17 cellular contexts compared by ENCODE assay signal in genomic region chr1:247090455-247090854, GRCh38. TPM values are rescaled to one million over a fixed set of nuclear protein-coding genes. Genes with fewer than 3 reads are reported as not detected.
DNase-seq lines count a peak whose midpoint lies in the region; ATAC-seq, FAIRE-seq and TF ChIP-seq lines count a peak whose summit lies in the region.
"Had no signal": no experiment of that assay in that cellular context is flagged by ENCODE, and none has a peak within 500 bp of the region (broad histone marks: within the 10 kb centered on the region; RNA-seq: fewer than 3 reads in every experiment).

No MANE protein-coding gene starts in this region.

- TF ChIP-seq POLR2A in HepG2 (IDR thresholded peaks at IDR 0.05; ENCODE audit: insufficient read depth in 1 of 2, low read depth in 2 of 2, low read length in 2 of 2) = no peak

- H3K9ac ChIP-seq in DND-41 (ENCODE audit: low read depth, low read length) = no peak overlapping the region
- peak overlapping the region; percentile 32 for H3K9ac ChIP-seq in NT2/D1 (ENCODE audit: insufficient read length, low read depth)
- H3K9ac ChIP-seq in HepG2 (ENCODE audit: insufficient read depth, low read depth, low read length) = no peak overlapping the region
- H3K9ac ChIP-seq: BLaER1 treated with 17β-estradiol and CSF1 and Interleukin-3, amounts not matched to agents 10 nM and 100 nM; GM23248 had no signal

- no peaks in the 10 kb centered on the region for H3K4me1 ChIP-seq in DND-41 (ENCODE audit: insufficient read depth, low read length)
- peaks cover 21% of the 10 kb centered on the region for H3K4me1 ChIP-seq in NT2/D1 (ENCODE audit: insufficient read depth, insufficient read length)
- peaks cover 54% of the 10 kb centered on the region for H3K4me1 ChIP-seq in HepG2 (ENCODE audit: insufficient read depth, low read length)
- H3K4me1 ChIP-seq: BLaER1 treated with 17β-estradiol and CSF1 and Interleukin-3, amounts not matched to agents 10 nM and 100 nM had no signal

- no TSS peak for BruUV-seq in HepG2 (replicated peaks; lab: Mats Ljungman, UMichigan)

- 50% methylated on average over 4 of the region's 14 CpGs for WGBS in HepG2 (ENCODE audit: low lambda C conversion rate)

- no peaks in the 10 kb centered on the region for H3K9me3 Mint-ChIP-seq in stimulated activated effector memory CD8-positive, alpha-beta T cell treated with anti-CD3 and anti-CD28 coated beads, Interleukin-12 subunit alpha, Interleukin-12 subunit beta, amount 100 ng/mL, for 72 hours
- H3K9me3 Mint-ChIP-seq: CD4-positive, alpha-beta T cell had no signal

- no peak overlapping the region for H3K27ac Mint-ChIP-seq in stimulated activated effector memory CD8-positive, alpha-beta T cell treated with anti-CD3 and anti-CD28 coated beads, Interleukin-12 subunit alpha, Interleukin-12 subunit beta, amount 100 ng/mL, for 72 hours
- H3K27ac Mint-ChIP-seq: CD4-positive, alpha-beta T cell; IgD-negative memory B cell had no signal

- H4K20me1 ChIP-seq in DND-41 (ENCODE audit: insufficient read depth, low read length) = no peaks in the 10 kb centered on the region
- no peaks in the 10 kb centered on the region for H4K20me1 ChIP-seq in HepG2 (ENCODE audit: insufficient read depth, low read length)
- H4K20me1 ChIP-seq: BLaER1 treated with 17β-estradiol and CSF1 and Interleukin-3, amounts not matched to agents 10 nM and 100 nM had no signal

- no peak for TF ChIP-seq EP300 in HepG2 (IDR thresholded peaks at IDR 0.05; ENCODE audit: low read depth in 2 of 2, low read length in 2 of 2)
- TF ChIP-seq EP300 in HepG2 (CRISPR knock-in tag; IDR thresholded peaks at IDR 0.05; ENCODE audit: borderline replicate concordance) = no peak

- TF ChIP-seq RAD21 in HepG2 (CRISPR knock-in tag; IDR thresholded peaks at IDR 0.05) = no peak

- no peak overlapping the region for H3K4me3 Mint-ChIP-seq in stimulated activated effector memory CD8-positive, alpha-beta T cell treated with anti-CD3 and anti-CD28 coated beads, Interleukin-12 subunit alpha, Interleukin-12 subunit beta, amount 100 ng/mL, for 72 hours
- H3K4me3 Mint-ChIP-seq: CD4-positive, alpha-beta T cell; IgD-negative memory B cell had no signal

- H3K4me3 ChIP-seq in DND-41 (ENCODE audit: low read depth in 1 of 2, low read length in 2 of 2) (no peak overlapping the region), NT2/D1 (ENCODE audit: insufficient read length, low read depth) (no peak overlapping the region), HepG2 (replicated peaks in 1 of 3; ENCODE audit: insufficient read depth in 1 of 3, low read depth in 2 of 3, low read length in 3 of 3) (peak overlapping the region in 2 of 3 experiments; percentile 4 to 28; a peak in 1 of 6 replicates)
- H3K4me3 ChIP-seq: BLaER1 treated with 17β-estradiol and CSF1 and Interleukin-3, amounts not matched to agents 10 nM and 100 nM; GM12878; GM23248 had no signal

- DNase-seq in DND-41 (no peak), NT2/D1 (ENCODE audit: low read depth, low spot score) (no peak), HepG2 (ENCODE audit: low spot score) (no peak)
- DNase-seq in stimulated activated effector memory CD8-positive, alpha-beta T cell treated with anti-CD3 and anti-CD28 coated beads, Interleukin-12 subunit alpha, Interleukin-12 subunit beta, amount 100 ng/mL, for 72 hours (ENCODE audit: low spot score in 2 of 2) = no peak
- no peak for DNase-seq in activated CD4-positive, alpha-beta T cell treated with anti-CD3 and anti-CD28 coated beads, Interleukin-2, amount 50 U/mL, for 1 hour
- DNase-seq: ACHN; Calu3; CD4-positive, alpha-beta T cell; DMS 273 treated with DMSO at 0.1 percent for 48 hours; GM23248; H7 had no signal

- H3K27ac ChIP-seq in DND-41 (ENCODE audit: low read length) (no peak overlapping the region), HepG2 (ENCODE audit: extremely low read length, insufficient read depth, low read length) (no peak overlapping the region)
- H3K27ac ChIP-seq: BLaER1 treated with 17β-estradiol and CSF1 and Interleukin-3, amounts not matched to agents 10 nM and 100 nM; GM23248 had no signal

- H3K4me2 ChIP-seq in DND-41 (ENCODE audit: insufficient read depth, low read length) = no peak overlapping the region
- peak overlapping the region; percentile 68 for H3K4me2 ChIP-seq in HepG2 (ENCODE audit: low read depth, low read length)
- H3K4me2 ChIP-seq: BLaER1 treated with 17β-estradiol and CSF1 and Interleukin-3, amounts not matched to agents 10 nM and 100 nM had no signal

- no peaks in the 10 kb centered on the region for H3K36me3 ChIP-seq in DND-41 (ENCODE audit: insufficient read depth, low read length)
- no peaks in the 10 kb centered on the region for H3K36me3 ChIP-seq in NT2/D1 (ENCODE audit: insufficient read depth, insufficient read length, low read length)
- H3K36me3 ChIP-seq in HepG2 (replicated peaks in 1 of 2; ENCODE audit: control insufficient read depth in 1 of 2, insufficient read depth in 2 of 2, low read length in 2 of 2) = no peaks in the 10 kb centered on the region

- FAIRE-seq in HepG2 (lab: Jason Lieb, UNC) = no peak
- FAIRE-seq: GM12878, GM18507 had no signal

- H3K79me2 ChIP-seq in DND-41 (ENCODE audit: insufficient read depth, low read length) (no peaks in the 10 kb centered on the region), HepG2 (ENCODE audit: insufficient read depth, low read length) (no peaks in the 10 kb centered on the region)

- POLR2A ChIA-PET in HepG2 (lab: Yijun Ruan, JAX) = no interaction called here

- H3K4me1 Mint-ChIP-seq in stimulated activated effector memory CD8-positive, alpha-beta T cell treated with anti-CD3 and anti-CD28 coated beads, Interleukin-12 subunit alpha, Interleukin-12 subunit beta, amount 100 ng/mL, for 72 hours = no peaks in the 10 kb centered on the region
- H3K4me1 Mint-ChIP-seq: IgD-negative memory B cell had no signal

- ATAC-seq in DND-41 (ENCODE audit: insufficient read depth, low read depth) (0 out of 3 replicates have a peak, but pooled peaks have one; percentile 11), HepG2 (peak; percentile 44), HG02885 (IDR thresholded peaks at IDR 0.05; ENCODE audit: poor library complexity, unreplicated experiment) (no peak), HG02588 (IDR thresholded peaks at IDR 0.05; ENCODE audit: unreplicated experiment) (no peak)
- peak; percentile 42 for ATAC-seq in stimulated activated effector memory CD8-positive, alpha-beta T cell treated with anti-CD3 and anti-CD28 coated beads, Interleukin-12 subunit alpha, Interleukin-12 subunit beta, amount 100 ng/mL, for 72 hours
- ATAC-seq: GM12878 had no signal

- H3K9me3 ChIP-seq in DND-41 (ENCODE audit: insufficient read depth, low read length, severe bottlenecking) (no peaks in the 10 kb centered on the region), NT2/D1 (ENCODE audit: insufficient read depth, low read length) (no peaks in the 10 kb centered on the region), HepG2 (ENCODE audit: low read length) (no peaks in the 10 kb centered on the region)

- no peaks in the 10 kb centered on the region for H3K36me3 Mint-ChIP-seq in stimulated activated effector memory CD8-positive, alpha-beta T cell treated with anti-CD3 and anti-CD28 coated beads, Interleukin-12 subunit alpha, Interleukin-12 subunit beta, amount 100 ng/mL, for 72 hours

- in situ Hi-C loops in HepG2 (cut with HindIII; ENCODE audit: extremely low pct_ligation_motif_present, low pct_unique_long_range_greater_than_20kb) = no loop called here

- CTCF ChIA-PET in HepG2 (lab: Yijun Ruan, JAX; ENCODE audit: low intra/inter-chr PET ratio, low total read pairs) = no interaction called here

- TF ChIP-seq CTCF in DND-41 (IDR thresholded peaks at IDR 0.05; ENCODE audit: borderline replicate concordance, extremely low read depth, low read length, poor library complexity, severe bottlenecking) = no peak
- no peak for TF ChIP-seq CTCF in HepG2 (CRISPR knock-in tag; IDR thresholded peaks at IDR 0.05)

- H3K27me3 ChIP-seq in DND-41 (ENCODE audit: insufficient read depth, low read length, poor library complexity) (no peaks in the 10 kb centered on the region), NT2/D1 (ENCODE audit: insufficient read depth, insufficient read length) (no peaks in the 10 kb centered on the region), HepG2 (ENCODE audit: control insufficient read depth in 1 of 2, insufficient read depth in 2 of 2, low read length in 2 of 2) (peaks cover 0 to 3% of the 10 kb centered on the region in 2 experiments; a peak in 1 of 5 replicates)
- H3K27me3 ChIP-seq: BLaER1 treated with 17β-estradiol and CSF1 and Interleukin-3, amounts not matched to agents 10 nM and 100 nM had no signal

- H2AFZ ChIP-seq in DND-41 (ENCODE audit: low read depth, low read length) (no peak overlapping the region), HepG2 (ENCODE audit: low read length) (no peak overlapping the region)
- H2AFZ ChIP-seq: GM23248 had no signal

- intact Hi-C loops in HepG2 (cut with micrococcal nuclease; ENCODE audit: unreplicated experiment) = no loop called here

RNA-seq across cellular contexts. Expression of gene ZNF670, which starts 11.8 kb away (rescaled TPM):
- 10.9 and 15.2 TPM in 2 replicates for total RNA-seq in HepG2 (2016; rRNA removed; fragmentation: Illumina TruSeq; extraction: Trizol)
- 3.3 and 4.0 TPM in 2 replicates for total RNA-seq in HepG2 (2016; cell fraction: cytosol; rRNA removed; fragmentation: Illumina TruSeq; extraction: Trizol; ENCODE audit: low read depth)
- total RNA-seq in HepG2 (2016; cell fraction: insoluble cytoplasmic fraction; rRNA removed; fragmentation: Illumina TruSeq; extraction: Trizol) = 10.9 and 17.3 TPM in 2 replicates
- total RNA-seq in HepG2 (2016; cell fraction: membrane; rRNA removed; fragmentation: Illumina TruSeq; extraction: Trizol) = 6.3 and 7.0 TPM in 2 replicates
- 6.2 and 8.1 TPM in 2 replicates for total RNA-seq in HepG2 (2016; cell fraction: nucleus; rRNA removed; fragmentation: Illumina TruSeq; extraction: Trizol)
- polyA plus RNA-seq in HepG2 (2011; rRNA removed) = 3.1 and 4.2 TPM in 2 replicates
- 1.2 and 1.4 TPM in 2 replicates for polyA plus RNA-seq in HepG2 (2011; cell fraction: cytosol; rRNA removed)
- 2.3 and 2.7 TPM in 2 replicates for polyA plus RNA-seq in HepG2 (2011; cell fraction: nucleus; rRNA removed)
- polyA plus RNA-seq in HepG2 (2012) = 6.0 and 9.2 TPM in 2 replicates
- 0.41 and 0.53 TPM in 2 replicates for polyA plus RNA-seq in HepG2 (2016; cell fraction: cytosol; fragmentation: Illumina TruSeq; extraction: Trizol; ENCODE audit: low read depth)
- 13.4 and 14.2 TPM in 2 replicates for polyA plus RNA-seq in HepG2 (2016; cell fraction: insoluble cytoplasmic fraction; fragmentation: Illumina TruSeq; extraction: Trizol; ENCODE audit: low read depth)
- polyA plus RNA-seq in HepG2 (2016; cell fraction: membrane; fragmentation: Illumina TruSeq; extraction: Trizol; ENCODE audit: low read depth) = 2.0 and 2.3 TPM in 2 replicates
- 5.8 and 7.7 TPM in 2 replicates for polyA plus RNA-seq in HepG2 (2016; cell fraction: nucleus; fragmentation: Illumina TruSeq; extraction: Trizol; ENCODE audit: insufficient read depth, low read depth)
- 0.82 and 2.0 TPM in 2 replicates for polyA minus RNA-seq in HepG2 (2011; rRNA and poly(A)+ RNA removed; ENCODE audit: low replicate concordance)
- polyA minus RNA-seq in HepG2 (2011; cell fraction: cytosol; rRNA and poly(A)+ RNA removed) = 4.1 and 4.4 TPM in 2 replicates
- 14.9 and 16.4 TPM in 2 replicates for polyA minus RNA-seq in HepG2 (2011; cell fraction: nucleus; rRNA and poly(A)+ RNA removed)

RNA-seq across cellular contexts. Expression of gene ZNF669, which starts 13.7 kb away (rescaled TPM):
- 13.6 and 14.6 TPM in 2 replicates for total RNA-seq in HepG2 (2016; rRNA removed; fragmentation: Illumina TruSeq; extraction: Trizol)
- 2.4 and 3.5 TPM in 2 replicates for total RNA-seq in HepG2 (2016; cell fraction: cytosol; rRNA removed; fragmentation: Illumina TruSeq; extraction: Trizol; ENCODE audit: low read depth)
- 10.6 and 14.2 TPM in 2 replicates for total RNA-seq in HepG2 (2016; cell fraction: insoluble cytoplasmic fraction; rRNA removed; fragmentation: Illumina TruSeq; extraction: Trizol)
- total RNA-seq in HepG2 (2016; cell fraction: membrane; rRNA removed; fragmentation: Illumina TruSeq; extraction: Trizol) = 5.9 and 7.8 TPM in 2 replicates
- 9.1 and 11.4 TPM in 2 replicates for total RNA-seq in HepG2 (2016; cell fraction: nucleus; rRNA removed; fragmentation: Illumina TruSeq; extraction: Trizol)
- 2.8 and 3.1 TPM in 2 replicates for polyA plus RNA-seq in HepG2 (2011; rRNA removed)
- 1.6 and 2.7 TPM in 2 replicates for polyA plus RNA-seq in HepG2 (2011; cell fraction: cytosol; rRNA removed)
- polyA plus RNA-seq in HepG2 (2011; cell fraction: nucleus; rRNA removed) = 1.7 and 1.8 TPM in 2 replicates
- 3.2 and 4.3 TPM in 2 replicates for polyA plus RNA-seq in HepG2 (2012)
- polyA plus RNA-seq in HepG2 (2016; cell fraction: cytosol; fragmentation: Illumina TruSeq; extraction: Trizol; ENCODE audit: low read depth) = 0.65 and 0.85 TPM in 2 replicates
- polyA plus RNA-seq in HepG2 (2016; cell fraction: insoluble cytoplasmic fraction; fragmentation: Illumina TruSeq; extraction: Trizol; ENCODE audit: low read depth) = 6.7 and 7.5 TPM in 2 replicates
- polyA plus RNA-seq in HepG2 (2016; cell fraction: membrane; fragmentation: Illumina TruSeq; extraction: Trizol; ENCODE audit: low read depth) = 0.85 and 1.5 TPM in 2 replicates
- 4.8 and 6.8 TPM in 2 replicates for polyA plus RNA-seq in HepG2 (2016; cell fraction: nucleus; fragmentation: Illumina TruSeq; extraction: Trizol; ENCODE audit: insufficient read depth, low read depth)
- 5.8 and 7.0 TPM in 2 replicates for polyA minus RNA-seq in HepG2 (2011; rRNA and poly(A)+ RNA removed; ENCODE audit: low replicate concordance)
- polyA minus RNA-seq in HepG2 (2011; cell fraction: cytosol; rRNA and poly(A)+ RNA removed) = 3.7 and 4.6 TPM in 2 replicates
- polyA minus RNA-seq in HepG2 (2011; cell fraction: nucleus; rRNA and poly(A)+ RNA removed) = 9.9 and 10.7 TPM in 2 replicates

Comparison
In these comparisons a context has a peak if more than half of its experiments do, and no peak if none do; other contexts are left out.
1. ATAC-seq: peak in DND-41 (single experiment), HepG2 (single experiment) and stimulated activated effector memory CD8-positive, alpha-beta T cell treated with anti-CD3 and anti-CD28 coated beads, Interleukin-12 subunit alpha, Interleukin-12 subunit beta, amount 100 ng/mL, for 72 hours (single experiment); none in HG02885 (single experiment) and HG02588 (single experiment).
2. H3K4me3 ChIP-seq: peak in HepG2 (2 of 3); none in DND-41 (0 of 2) and NT2/D1 (single experiment).